ENCODE assay signal across 1 cellular context in genomic region chr19:38853214-38853613, GRCh38.
TF ChIP-seq lines count a peak whose summit lies in the region.

No MANE protein-coding gene starts in this region.

TF ChIP-seq in endothelial cell of umbilical vein, 7 proteins besides CTCF, POLR2A, EP300 and RAD21:
- TF ChIP-seq JUN (IDR thresholded peaks at IDR 0.05; ENCODE audit: borderline replicate concordance, insufficient read depth, insufficient read length, low read depth) (no peak), GATA2 (IDR thresholded peaks at IDR 0.05; ENCODE audit: insufficient read depth, insufficient read length, low read depth, low read length) (no peak), MAX (IDR thresholded peaks at IDR 0.05; ENCODE audit: insufficient read depth, insufficient read length) (no peak), MYC (IDR thresholded peaks at IDR 0.05; ENCODE audit: low read depth, low read length) (no peak), FOS (IDR thresholded peaks at IDR 0.05; ENCODE audit: borderline replicate concordance, insufficient read depth, low read length) (no peak), EZH2 (IDR thresholded peaks at IDR 0.05; ENCODE audit: borderline replicate concordance, low read depth, low read length, severe bottlenecking) (no peak), POLR2AphosphoS5 (IDR thresholded peaks at IDR 0.05; ENCODE audit: insufficient read depth, low read depth, low read length) (no peak)
